ENCODE assay signal across 2 cellular contexts in genomic region chr10:100520811-100521210, GRCh38.
TF ChIP-seq lines count a peak whose summit lies in the region.

No MANE protein-coding gene starts in this region.

TF ChIP-seq in SK-N-SH, 30 proteins besides CTCF, POLR2A, EP300 and RAD21:
- TF ChIP-seq JUND (IDR thresholded peaks at IDR 0.05) (0 out of 2 replicates have a peak, but pooled peaks have one; percentile 21), ZBTB33 (IDR thresholded peaks at IDR 0.05; ENCODE audit: borderline replicate concordance, low read depth) (no peak), FOXM1 (IDR thresholded peaks at IDR 0.05; ENCODE audit: low read depth) (no peak), EZH2phosphoT487 (IDR thresholded peaks at IDR 0.05; ENCODE audit: borderline replicate concordance, low read depth) (no peak), MXI1 (IDR thresholded peaks at IDR 0.05; ENCODE audit: low read depth, low read length) (no peak), FOSL2 (IDR thresholded peaks at IDR 0.05; ENCODE audit: borderline replicate concordance, low read depth) (0 out of 2 replicates have a peak, but pooled peaks have one; percentile 4), TEAD4 (IDR thresholded peaks at IDR 0.05; ENCODE audit: borderline replicate concordance, insufficient read depth) (no peak), RCOR1 (IDR thresholded peaks at IDR 0.05; ENCODE audit: low read length) (no peak), NRF1 (IDR thresholded peaks at IDR 0.05; ENCODE audit: low read depth, low read length) (no peak), RFX5 (IDR thresholded peaks at IDR 0.05; ENCODE audit: low read length) (no peak), TCF12 (IDR thresholded peaks at IDR 0.05) (peak; percentile 23; the same call in 1 of the 2 replicates), PBX3 (IDR thresholded peaks at IDR 0.05) (no peak), USF2 (IDR thresholded peaks at IDR 0.05; ENCODE audit: borderline replicate concordance, low read depth, low read length) (no peak), ELF1 (IDR thresholded peaks at IDR 0.05) (no peak), SIN3A (IDR thresholded peaks at IDR 0.05; ENCODE audit: borderline replicate concordance, low read depth, low read length) (no peak), RXRA (IDR thresholded peaks at IDR 0.05; ENCODE audit: borderline replicate concordance, low read depth) (no peak), SMC3 (IDR thresholded peaks at IDR 0.05; ENCODE audit: low read depth, low read length) (no peak), POLR2AphosphoS5 (IDR thresholded peaks at IDR 0.05; ENCODE audit: low read depth, low read length) (no peak), CHD2 (IDR thresholded peaks at IDR 0.05; ENCODE audit: low read length, partially characterized antibody) (no peak)
- TF ChIP-seq, protein P1, sequence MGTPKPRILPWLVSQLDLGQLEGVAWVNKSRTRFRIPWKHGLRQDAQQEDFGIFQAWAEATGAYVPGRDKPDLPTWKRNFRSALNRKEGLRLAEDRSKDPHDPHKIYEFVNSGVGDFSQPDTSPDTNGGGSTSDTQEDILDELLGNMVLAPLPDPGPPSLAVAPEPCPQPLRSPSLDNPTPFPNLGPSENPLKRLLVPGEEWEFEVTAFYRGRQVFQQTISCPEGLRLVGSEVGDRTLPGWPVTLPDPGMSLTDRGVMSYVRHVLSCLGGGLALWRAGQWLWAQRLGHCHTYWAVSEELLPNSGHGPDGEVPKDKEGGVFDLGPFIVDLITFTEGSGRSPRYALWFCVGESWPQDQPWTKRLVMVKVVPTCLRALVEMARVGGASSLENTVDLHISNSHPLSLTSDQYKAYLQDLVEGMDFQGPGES (IDR thresholded peaks at IDR 0.05; ENCODE audit: low read depth, low read length) = no peak
- TF ChIP-seq, protein P2, sequence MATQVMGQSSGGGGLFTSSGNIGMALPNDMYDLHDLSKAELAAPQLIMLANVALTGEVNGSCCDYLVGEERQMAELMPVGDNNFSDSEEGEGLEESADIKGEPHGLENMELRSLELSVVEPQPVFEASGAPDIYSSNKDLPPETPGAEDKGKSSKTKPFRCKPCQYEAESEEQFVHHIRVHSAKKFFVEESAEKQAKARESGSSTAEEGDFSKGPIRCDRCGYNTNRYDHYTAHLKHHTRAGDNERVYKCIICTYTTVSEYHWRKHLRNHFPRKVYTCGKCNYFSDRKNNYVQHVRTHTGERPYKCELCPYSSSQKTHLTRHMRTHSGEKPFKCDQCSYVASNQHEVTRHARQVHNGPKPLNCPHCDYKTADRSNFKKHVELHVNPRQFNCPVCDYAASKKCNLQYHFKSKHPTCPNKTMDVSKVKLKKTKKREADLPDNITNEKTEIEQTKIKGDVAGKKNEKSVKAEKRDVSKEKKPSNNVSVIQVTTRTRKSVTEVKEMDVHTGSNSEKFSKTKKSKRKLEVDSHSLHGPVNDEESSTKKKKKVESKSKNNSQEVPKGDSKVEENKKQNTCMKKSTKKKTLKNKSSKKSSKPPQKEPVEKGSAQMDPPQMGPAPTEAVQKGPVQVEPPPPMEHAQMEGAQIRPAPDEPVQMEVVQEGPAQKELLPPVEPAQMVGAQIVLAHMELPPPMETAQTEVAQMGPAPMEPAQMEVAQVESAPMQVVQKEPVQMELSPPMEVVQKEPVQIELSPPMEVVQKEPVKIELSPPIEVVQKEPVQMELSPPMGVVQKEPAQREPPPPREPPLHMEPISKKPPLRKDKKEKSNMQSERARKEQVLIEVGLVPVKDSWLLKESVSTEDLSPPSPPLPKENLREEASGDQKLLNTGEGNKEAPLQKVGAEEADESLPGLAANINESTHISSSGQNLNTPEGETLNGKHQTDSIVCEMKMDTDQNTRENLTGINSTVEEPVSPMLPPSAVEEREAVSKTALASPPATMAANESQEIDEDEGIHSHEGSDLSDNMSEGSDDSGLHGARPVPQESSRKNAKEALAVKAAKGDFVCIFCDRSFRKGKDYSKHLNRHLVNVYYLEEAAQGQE (IDR thresholded peaks at IDR 0.05; ENCODE audit: low read depth, low read length) = no peak

TF ChIP-seq in endothelial cell of umbilical vein, 7 proteins besides CTCF, POLR2A, EP300 and RAD21:
- TF ChIP-seq FOS (IDR thresholded peaks at IDR 0.05; ENCODE audit: borderline replicate concordance, insufficient read depth, low read length) (peak; percentile 43), POLR2AphosphoS5 (IDR thresholded peaks at IDR 0.05; ENCODE audit: insufficient read depth, low read depth, low read length) (no peak), GATA2 (IDR thresholded peaks at IDR 0.05; ENCODE audit: insufficient read depth, insufficient read length, low read depth, low read length) (peak; percentile 34), JUN (IDR thresholded peaks at IDR 0.05; ENCODE audit: borderline replicate concordance, insufficient read depth, insufficient read length, low read depth) (no peak)
